Comparison of ENCODE assay signal across 1 cellular context in genomic region chr13:112477070-112477619, GRCh38.
TF ChIP-seq lines count a peak whose summit lies in the region.

No MANE protein-coding gene starts in this region.

TF ChIP-seq in HepG2, 621 proteins besides CTCF, POLR2A, EP300 and RAD21 (continued from another document):
- TF ChIP-seq, protein P1, sequence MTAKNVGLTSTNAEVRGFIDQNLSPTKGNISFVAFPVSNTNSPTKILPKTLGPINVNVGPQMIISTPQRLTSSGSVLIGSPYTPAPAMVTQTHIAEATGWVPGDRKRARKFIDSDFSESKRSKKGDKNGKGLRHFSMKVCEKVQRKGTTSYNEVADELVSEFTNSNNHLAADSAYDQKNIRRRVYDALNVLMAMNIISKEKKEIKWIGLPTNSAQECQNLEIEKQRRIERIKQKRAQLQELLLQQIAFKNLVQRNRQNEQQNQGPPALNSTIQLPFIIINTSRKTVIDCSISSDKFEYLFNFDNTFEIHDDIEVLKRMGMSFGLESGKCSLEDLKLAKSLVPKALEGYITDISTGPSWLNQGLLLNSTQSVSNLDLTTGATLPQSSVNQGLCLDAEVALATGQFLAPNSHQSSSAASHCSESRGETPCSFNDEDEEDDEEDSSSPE (CRISPR knock-in tag; IDR thresholded peaks at IDR 0.05): no peak
- TF ChIP-seq NCOR1 (IDR thresholded peaks at IDR 0.05; ENCODE audit: borderline replicate concordance, low read length): no peak
